15 cellular contexts compared by ENCODE assay signal in genomic region chr14:39229601-39230110, GRCh38. TPM values are rescaled to one million over a fixed set of nuclear protein-coding genes. Genes with fewer than 3 reads are reported as not detected.
DNase-seq lines count a peak whose midpoint lies in the region; ATAC-seq lines count a peak whose summit lies in the region.
"Had no signal": no experiment of that assay in that cellular context is flagged by ENCODE, and none has a peak within 500 bp of the region (broad histone marks: within the 10 kb centered on the region; RNA-seq: fewer than 3 reads in every experiment).

No MANE protein-coding gene starts in this region.

- peak overlapping the region; percentile 94 for H3K27ac Mint-ChIP-seq in activated CD4-positive, alpha-beta T cell treated with anti-CD3 and anti-CD28 coated beads, Interleukin-2, amount 10 ng/mL, durations not matched to agents 7 days and 5 days
- H3K27ac Mint-ChIP-seq in activated T-helper 2 cell treated with anti-CD3 and anti-CD28 coated beads, Interferon-gamma antibody, Interleukin-2, Interleukin-4, amounts not matched to agents 10 μg/mL and 5 μg/mL and 100 μg/mL, durations not matched to agents 14 hours and 24 hours and 36 hours, result peak overlapping the region; percentile 93
- peak overlapping the region; percentile 99 to 100 for H3K27ac Mint-ChIP-seq in natural killer cell treated with Interleukin-12 subunit alpha and Interleukin-12 subunit beta and Interleukin-15 and Interleukin-18, amount 100 ng/mL, for 72 hours
- H3K27ac Mint-ChIP-seq: stimulated activated naive B cell treated with anti-CD40 and anti-IgM and Interleukin-4, amounts not matched to agents 10 μg/mL and 1 μg/mL and 100 μg/mL, for 72 hours had no signal

- POLR2A ChIA-PET in activated CD4-positive, alpha-beta T cell treated with anti-CD3 and anti-CD28 coated beads, Interleukin-2, amount 10 ng/mL, durations not matched to agents 7 days and 5 days (lab: Charles Lee), result interaction anchor here (0.7 to 1.5 kb wide), 4 partner anchors 59 to 203 kb away, joined by 3 to 7 read pairs (median 3); partner anchors contain the start of genes FBXO33 and TRAPPC6B

- ATAC-seq in HG03354 (IDR thresholded peaks at IDR 0.05; ENCODE audit: poor library complexity, severe bottlenecking, unreplicated experiment), result peak; percentile 13
- ATAC-seq in natural killer cell treated with Interleukin-12 subunit alpha and Interleukin-12 subunit beta and Interleukin-15 and Interleukin-18, amount 100 ng/mL, for 72 hours, result peak in 1 of 2 donors; percentile 33
- no peak for ATAC-seq in HG02588 (IDR thresholded peaks at IDR 0.05; ENCODE audit: unreplicated experiment)
- ATAC-seq in left ventricle myocardium superior, result no peak
- ATAC-seq: Right ventricle myocardium inferior; stimulated activated naive B cell treated with anti-CD40 and anti-IgM and Interleukin-4, amounts not matched to agents 10 μg/mL and 1 μg/mL and 100 μg/mL, for 72 hours had no signal

- CTCF ChIA-PET in activated CD4-positive, alpha-beta T cell treated with anti-CD3 and anti-CD28 coated beads, Interleukin-2, amount 10 ng/mL, durations not matched to agents 7 days and 5 days (lab: Charles Lee), result interaction anchor here (0.6 to 1.7 kb wide), 5 partner anchors 16 to 202 kb away, joined by 3 to 4 read pairs (median 3); no protein-coding TSS in a partner anchor

- peak; percentile 13 for DNase-seq in activated CD4-positive, alpha-beta T cell treated with anti-CD3 and anti-CD28 coated beads, Interleukin-2, amount 10 ng/mL, durations not matched to agents 7 days and 5 days
- no peak for DNase-seq in activated CD4-positive, alpha-beta T cell treated with anti-CD3 and anti-CD28 coated beads for 4 hours
- DNase-seq in activated T-helper 2 cell treated with anti-CD3 and anti-CD28 coated beads, Interferon-gamma antibody, Interleukin-2, Interleukin-4, amounts not matched to agents 10 μg/mL and 5 μg/mL and 100 μg/mL, durations not matched to agents 14 hours and 24 hours and 36 hours (ENCODE audit: low spot score), result no peak
- DNase-seq in natural killer cell treated with Interleukin-12 subunit alpha and Interleukin-12 subunit beta and Interleukin-15 and Interleukin-18, amount 100 ng/mL, for 72 hours (ENCODE audit: low spot score), result no peak
- DNase-seq in NCI-H2196 treated with DMSO at 0.1 percent for 48 hours (lab: John Stamatoyannopoulos, UW; ENCODE audit: unreplicated experiment) (no peak), left ventricle myocardium superior (no peak)
- DNase-seq: ACHN; colonic mucosa; NCI-H1417 treated with DMSO at 0.1 percent for 48 hours; NCI-H2227 treated with DMSO at 0.1 percent for 48 hours; stimulated activated naive B cell treated with anti-CD40 and anti-IgM and Interleukin-4, amounts not matched to agents 10 μg/mL and 1 μg/mL and 100 μg/mL, for 72 hours; upper lobe of left lung had no signal

- intact Hi-C loops in activated T-helper 2 cell treated with anti-CD3 and anti-CD28 coated beads, Interferon-gamma antibody, Interleukin-2, Interleukin-4, amounts not matched to agents 10 μg/mL and 5 μg/mL and 100 μg/mL, durations not matched to agents 14 hours and 24 hours and 36 hours (cut with micrococcal nuclease), result loop anchor here (1.0 to 2.0 kb wide), 8 partner anchors 22 to 203 kb away; partner anchors contain the start of genes FBXO33, GEMIN2 and PNN
- intact Hi-C loops in left ventricle myocardium superior (cut with micrococcal nuclease), result no loop called here

- H3K4me1 Mint-ChIP-seq in activated CD4-positive, alpha-beta T cell treated with anti-CD3 and anti-CD28 coated beads, Interleukin-2, amount 10 ng/mL, durations not matched to agents 7 days and 5 days, result peaks cover 59% of the 10 kb centered on the region
- H3K4me1 Mint-ChIP-seq in activated T-helper 2 cell treated with anti-CD3 and anti-CD28 coated beads, Interferon-gamma antibody, Interleukin-2, Interleukin-4, amounts not matched to agents 10 μg/mL and 5 μg/mL and 100 μg/mL, durations not matched to agents 14 hours and 24 hours and 36 hours (ENCODE audit: low read depth), result peaks cover 49% of the 10 kb centered on the region
- H3K4me1 Mint-ChIP-seq in natural killer cell treated with Interleukin-12 subunit alpha and Interleukin-12 subunit beta and Interleukin-15 and Interleukin-18, amount 100 ng/mL, for 72 hours (ENCODE audit: low read depth in 2 of 2), result peaks cover 41 to 58% of the 10 kb centered on the region in 2 donors
- H3K4me1 Mint-ChIP-seq: stimulated activated naive B cell treated with anti-CD40 and anti-IgM and Interleukin-4, amounts not matched to agents 10 μg/mL and 1 μg/mL and 100 μg/mL, for 72 hours had no signal

- no peaks in the 10 kb centered on the region for H3K27me3 Mint-ChIP-seq in activated CD4-positive, alpha-beta T cell treated with anti-CD3 and anti-CD28 coated beads, Interleukin-2, amount 10 ng/mL, durations not matched to agents 7 days and 5 days
- no peaks in the 10 kb centered on the region for H3K27me3 Mint-ChIP-seq in activated T-helper 2 cell treated with anti-CD3 and anti-CD28 coated beads, Interferon-gamma antibody, Interleukin-2, Interleukin-4, amounts not matched to agents 10 μg/mL and 5 μg/mL and 100 μg/mL, durations not matched to agents 14 hours and 24 hours and 36 hours (ENCODE audit: low read depth)
- no peaks in the 10 kb centered on the region for H3K27me3 Mint-ChIP-seq in natural killer cell treated with Interleukin-12 subunit alpha and Interleukin-12 subunit beta and Interleukin-15 and Interleukin-18, amount 100 ng/mL, for 72 hours
- H3K27me3 Mint-ChIP-seq: stimulated activated naive B cell treated with anti-CD40 and anti-IgM and Interleukin-4, amounts not matched to agents 10 μg/mL and 1 μg/mL and 100 μg/mL, for 72 hours had no signal

- H3K9me3 Mint-ChIP-seq in activated CD4-positive, alpha-beta T cell treated with anti-CD3 and anti-CD28 coated beads, Interleukin-2, amount 10 ng/mL, durations not matched to agents 7 days and 5 days, result no peaks in the 10 kb centered on the region
- H3K9me3 Mint-ChIP-seq in activated T-helper 2 cell treated with anti-CD3 and anti-CD28 coated beads, Interferon-gamma antibody, Interleukin-2, Interleukin-4, amounts not matched to agents 10 μg/mL and 5 μg/mL and 100 μg/mL, durations not matched to agents 14 hours and 24 hours and 36 hours, result no peaks in the 10 kb centered on the region
- H3K9me3 Mint-ChIP-seq in natural killer cell treated with Interleukin-12 subunit alpha and Interleukin-12 subunit beta and Interleukin-15 and Interleukin-18, amount 100 ng/mL, for 72 hours, result no peaks in the 10 kb centered on the region
- H3K9me3 Mint-ChIP-seq: stimulated activated naive B cell treated with anti-CD40 and anti-IgM and Interleukin-4, amounts not matched to agents 10 μg/mL and 1 μg/mL and 100 μg/mL, for 72 hours had no signal

- H3K4me3 Mint-ChIP-seq in activated CD4-positive, alpha-beta T cell treated with anti-CD3 and anti-CD28 coated beads, Interleukin-2, amount 10 ng/mL, durations not matched to agents 7 days and 5 days, result peak overlapping the region; percentile 2
- no peak overlapping the region for H3K4me3 Mint-ChIP-seq in activated T-helper 2 cell treated with anti-CD3 and anti-CD28 coated beads, Interferon-gamma antibody, Interleukin-2, Interleukin-4, amounts not matched to agents 10 μg/mL and 5 μg/mL and 100 μg/mL, durations not matched to agents 14 hours and 24 hours and 36 hours (ENCODE audit: low read depth)
- peak overlapping the region; percentile 36 for H3K4me3 Mint-ChIP-seq in natural killer cell treated with Interleukin-12 subunit alpha and Interleukin-12 subunit beta and Interleukin-15 and Interleukin-18, amount 100 ng/mL, for 72 hours
- H3K4me3 Mint-ChIP-seq: stimulated activated naive B cell treated with anti-CD40 and anti-IgM and Interleukin-4, amounts not matched to agents 10 μg/mL and 1 μg/mL and 100 μg/mL, for 72 hours had no signal

- peaks cover 2% of the 10 kb centered on the region for H3K36me3 Mint-ChIP-seq in activated CD4-positive, alpha-beta T cell treated with anti-CD3 and anti-CD28 coated beads, Interleukin-2, amount 10 ng/mL, durations not matched to agents 7 days and 5 days (ENCODE audit: low read depth)
- no peaks in the 10 kb centered on the region for H3K36me3 Mint-ChIP-seq in activated T-helper 2 cell treated with anti-CD3 and anti-CD28 coated beads, Interferon-gamma antibody, Interleukin-2, Interleukin-4, amounts not matched to agents 10 μg/mL and 5 μg/mL and 100 μg/mL, durations not matched to agents 14 hours and 24 hours and 36 hours (ENCODE audit: low read depth)
- H3K36me3 Mint-ChIP-seq in natural killer cell treated with Interleukin-12 subunit alpha and Interleukin-12 subunit beta and Interleukin-15 and Interleukin-18, amount 100 ng/mL, for 72 hours, result no peaks in the 10 kb centered on the region
- H3K36me3 Mint-ChIP-seq: stimulated activated naive B cell treated with anti-CD40 and anti-IgM and Interleukin-4, amounts not matched to agents 10 μg/mL and 1 μg/mL and 100 μg/mL, for 72 hours had no signal

RNA-seq across cellular contexts. Expression of gene MIA2, which starts 4.1 kb away (rescaled TPM):
- 10 to 100 TPM; 25.5 to 28.2 TPM for total RNA-seq in activated CD4-positive, alpha-beta T cell treated with anti-CD3 and anti-CD28 coated beads, Interleukin-2, amount 10 ng/mL, durations not matched to agents 7 days and 5 days
- total RNA-seq in activated T-helper 2 cell treated with anti-CD3 and anti-CD28 coated beads, Interferon-gamma antibody, Interleukin-2, Interleukin-4, amounts not matched to agents 10 μg/mL and 5 μg/mL and 100 μg/mL, durations not matched to agents 14 hours and 24 hours and 36 hours, result 17.0 and 17.5 TPM in 2 replicates
- total RNA-seq in natural killer cell treated with Interleukin-12 subunit alpha and Interleukin-12 subunit beta and Interleukin-15 and Interleukin-18, amount 100 ng/mL, for 72 hours, result 10 to 100 TPM; 26.1 to 26.9 TPM
- 26.5 TPM for total RNA-seq in left ventricle myocardium superior

RNA-seq across cellular contexts. Expression of gene PNN, which starts 54.6 kb away (rescaled TPM):
- 10 to 100 TPM; 76.8 to 91.2 TPM for total RNA-seq in activated CD4-positive, alpha-beta T cell treated with anti-CD3 and anti-CD28 coated beads, Interleukin-2, amount 10 ng/mL, durations not matched to agents 7 days and 5 days
- 115 and 119 TPM in 2 replicates for total RNA-seq in activated T-helper 2 cell treated with anti-CD3 and anti-CD28 coated beads, Interferon-gamma antibody, Interleukin-2, Interleukin-4, amounts not matched to agents 10 μg/mL and 5 μg/mL and 100 μg/mL, durations not matched to agents 14 hours and 24 hours and 36 hours
- total RNA-seq in natural killer cell treated with Interleukin-12 subunit alpha and Interleukin-12 subunit beta and Interleukin-15 and Interleukin-18, amount 100 ng/mL, for 72 hours, result 100 to 1,000 TPM in 1 of 2 donors, 10 to 100 TPM in 1; 71.0 to 161 TPM
- 29.0 TPM for total RNA-seq in left ventricle myocardium superior

RNA-seq across cellular contexts. Expression of gene TRAPPC6B, which starts 59.5 kb away (rescaled TPM):
- 10 to 100 TPM; 29.4 to 31.3 TPM for total RNA-seq in activated CD4-positive, alpha-beta T cell treated with anti-CD3 and anti-CD28 coated beads, Interleukin-2, amount 10 ng/mL, durations not matched to agents 7 days and 5 days
- 16.9 and 17.2 TPM in 2 replicates for total RNA-seq in activated T-helper 2 cell treated with anti-CD3 and anti-CD28 coated beads, Interferon-gamma antibody, Interleukin-2, Interleukin-4, amounts not matched to agents 10 μg/mL and 5 μg/mL and 100 μg/mL, durations not matched to agents 14 hours and 24 hours and 36 hours
- total RNA-seq in natural killer cell treated with Interleukin-12 subunit alpha and Interleukin-12 subunit beta and Interleukin-15 and Interleukin-18, amount 100 ng/mL, for 72 hours, result 10 to 100 TPM; 27.5 to 32.1 TPM
- 22.8 TPM for total RNA-seq in left ventricle myocardium superior
